18 cellular contexts compared by ENCODE assay signal in genomic region chr1:41320860-41321259, GRCh38. TPM values are rescaled to one million over a fixed set of nuclear protein-coding genes. Genes with fewer than 3 reads are reported as not detected.
DNase-seq lines count a peak whose midpoint lies in the region; ATAC-seq, FAIRE-seq and TF ChIP-seq lines count a peak whose summit lies in the region.
"Had no signal": no experiment of that assay in that cellular context is flagged by ENCODE, and none has a peak within 500 bp of the region (broad histone marks: within the 10 kb centered on the region; RNA-seq: fewer than 3 reads in every experiment).

No MANE protein-coding gene starts in this region.

- H3K56ac ChIP-seq in H1 (replicated peaks; ENCODE audit: insufficient read length, low read depth, low read length), result no peak overlapping the region

- H3K36me3 Mint-ChIP-seq in GM23338 (ENCODE audit: low read depth), result no peaks in the 10 kb centered on the region

- H3K79me2 ChIP-seq in GM23338 (replicated peaks; ENCODE audit: insufficient read depth) (no peaks in the 10 kb centered on the region), H1 (ENCODE audit: control insufficient read depth in 1 of 2, insufficient read depth in 2 of 2, low read length in 2 of 2) (no peaks in the 10 kb centered on the region)

- H2BK12ac ChIP-seq in H1 (ENCODE audit: low read depth, low read length), result 0 out of 2 replicates have a peak overlapping the region, but pooled peaks have one; percentile 6

- TF ChIP-seq CTCF in GM23338 (conservative IDR thresholded peaks at IDR 0.05; ENCODE audit: low read depth in 2 of 2) (no peak), H1 (IDR thresholded peaks at IDR 0.05; ENCODE audit: control extremely low read depth in 1 of 3, insufficient read depth in 1 of 3, low read depth in 1 of 3, low read length in 3 of 3) (no peak), foreskin fibroblast (IDR thresholded peaks at IDR 0.05; ENCODE audit: low read depth, low read length) (no peak), GM10266 (IDR thresholded peaks at IDR 0.05; ENCODE audit: control insufficient read depth, insufficient read depth, low read depth, missing control alignments) (no peak)

- H3K23ac ChIP-seq in H1 (ENCODE audit: insufficient read length), result no peak overlapping the region

- CTCF ChIA-PET in H1 (lab: Charles Lee; ENCODE audit: partially characterized antibody), result interaction anchor here (0.5 to 17.8 kb wide), 24 partner anchors 8 to 1807 kb away, joined by 3 to 420 read pairs (median 5); no protein-coding TSS in a partner anchor

- H3K27me3 ChIP-seq in GM23338 (ENCODE audit: insufficient read depth), result no peaks in the 10 kb centered on the region
- no peaks in the 10 kb centered on the region; a peak in 1 of 7 replicates for H3K27me3 ChIP-seq in H1 (replicated peaks in 1 of 4; ENCODE audit: control insufficient read depth in 3 of 4, extremely low read depth in 1 of 4, insufficient read depth in 3 of 4, low read length in 3 of 4)

- no peaks in the 10 kb centered on the region for H3K9me3 Mint-ChIP-seq in GM23338
- H3K9me3 Mint-ChIP-seq: CD4-positive, alpha-beta T cell had no signal

- no peak overlapping the region for H3K4ac ChIP-seq in H1 (replicated peaks; ENCODE audit: insufficient read length, low read depth, low read length)

- no peaks in the 10 kb centered on the region for H3K9me3 ChIP-seq in H1 (ENCODE audit: insufficient read depth in 2 of 2, low read depth in 1 of 2, low read length in 1 of 2)
- H3K9me3 ChIP-seq: Caco-2, HAP-1 had no signal

- H3K27me3 Mint-ChIP-seq in GM23338 (ENCODE audit: insufficient read depth, low read depth, poor library complexity), result peaks cover 2% of the 10 kb centered on the region
- H3K27me3 Mint-ChIP-seq: CD4-positive, alpha-beta T cell had no signal

- FAIRE-seq in H1 (lab: Jason Lieb, UNC), result no peak
- FAIRE-seq: G401.6 had no signal

- H3K9ac ChIP-seq in H1 (replicated peaks in 1 of 4; ENCODE audit: extremely low read depth in 1 of 4, low read depth in 3 of 4, low read length in 3 of 4), result no peak overlapping the region

- 0 out of 2 replicates have a peak, but pooled peaks cover 3% of the 10 kb centered on the region for H3K9me2 ChIP-seq in GM23338 (ENCODE audit: insufficient read depth)

- TF ChIP-seq POLR2A in H1 (IDR thresholded peaks at IDR 0.05; ENCODE audit: control extremely low read depth in 1 of 2, low read depth in 2 of 2, low read length in 2 of 2), result no peak

- no peaks in the 10 kb centered on the region for H3K23me2 ChIP-seq in H1 (ENCODE audit: low read depth, low read length)

- H2AK5ac ChIP-seq in H1 (ENCODE audit: low read depth, low read length), result no peak overlapping the region

- no peak for TF ChIP-seq RAD21 in H1 (IDR thresholded peaks at IDR 0.05 in 1 of 2, conservative IDR thresholded peaks at IDR 0.05 in 1 of 2; ENCODE audit: low read depth in 2 of 2, low read length in 2 of 2)

- intact Hi-C loops in posterior vena cava (cut with DNase I), result no loop called here

- 74% methylated on average over 11 of the region's 13 CpGs; no CpG with 5 or more reads in 1 of the 2 experiments for whole genome bisulfite sequencing in H1 (ENCODE audit: extremely low coverage in 1 of 2, insufficient coverage in 1 of 2, insufficient read length in 1 of 2, insufficient replicate concordance in 2 of 2, low coverage in 1 of 2, low lambda C conversion rate in 2 of 2, missing lambda C conversion rate in 1 of 2), 2 experiments

- H3K79me1 ChIP-seq in H1 (ENCODE audit: low read depth, low read length), result no peaks in the 10 kb centered on the region

- H2AFZ ChIP-seq in GM23338 (no peak overlapping the region; the same call in 1 of the 2 replicates), H1 (ENCODE audit: low read length) (no peak overlapping the region)
- H2AFZ ChIP-seq: PC-9 had no signal

- no peak overlapping the region for H4K5ac ChIP-seq in H1 (ENCODE audit: insufficient read length, low read depth, low read length)

- DNase-seq in NCI-H524 (lab: John Stamatoyannopoulos, UW), result peak; percentile 45 to 69
- DNase-seq in NCI-H524 treated with DMSO at 0.1 percent for 48 hours (lab: John Stamatoyannopoulos, UW), result no peak
- DNase-seq in GM23338 (ENCODE audit: low spot score), result peak; percentile 5
- DNase-seq in H1 (ENCODE audit: low read depth in 1 of 2, low spot score in 2 of 2), result peak in 1 of 2 experiments; percentile 44
- peak; percentile 52 for DNase-seq in posterior vena cava (ENCODE audit: low spot score)
- no peak for DNase-seq in NCI-H146 (lab: John Stamatoyannopoulos, UW)
- no peak for DNase-seq in foreskin fibroblast
- DNase-seq in GM10266 (ENCODE audit: extremely low spot score), result no peak
- DNase-seq: Caco-2; CD4-positive, alpha-beta T cell; NCI-H187; NCI-H2107; PC-9; SIG-M5 had no signal

- ATAC-seq in GM23338, result no peak

- no peak overlapping the region for H3K4me3 ChIP-seq in GM23338
- no peak overlapping the region for H3K4me3 ChIP-seq in H1 (ENCODE audit: extremely low read depth in 1 of 4, insufficient read depth in 2 of 4, low read depth in 3 of 4, low read length in 4 of 4)
- H3K4me3 ChIP-seq in foreskin fibroblast (ENCODE audit: low read depth in 1 of 2, low read length in 2 of 2), result no peak overlapping the region
- H3K4me3 ChIP-seq: HAP-1, PC-9 had no signal

- no peak overlapping the region for H3K4me2 ChIP-seq in GM23338
- no peak overlapping the region for H3K4me2 ChIP-seq in H1 (ENCODE audit: insufficient read depth in 1 of 2, low read depth in 2 of 2, low read length in 2 of 2)
- H3K4me2 ChIP-seq: PC-9 had no signal

- TF ChIP-seq EP300 in H1 (IDR thresholded peaks at IDR 0.05; ENCODE audit: borderline replicate concordance in 1 of 2, low read depth in 2 of 2, low read length in 2 of 2), result no peak

- H4K20me1 ChIP-seq in GM23338 (replicated peaks; ENCODE audit: insufficient read depth) (no peaks in the 10 kb centered on the region), H1 (replicated peaks in 1 of 2; ENCODE audit: control insufficient read depth in 1 of 2, insufficient read depth in 2 of 2, low read length in 2 of 2) (no peaks in the 10 kb centered on the region)

- peaks cover 14% of the 10 kb centered on the region for H3K4me1 Mint-ChIP-seq in GM23338
- H3K4me1 Mint-ChIP-seq: B cell had no signal

- H3K4me3 Mint-ChIP-seq in GM23338, result no peak overlapping the region
- H3K4me3 Mint-ChIP-seq: B cell; CD4-positive, alpha-beta T cell had no signal

- no peak overlapping the region; the same call in 1 of the 2 replicates for H2BK15ac ChIP-seq in H1 (ENCODE audit: low read length)

- no peak overlapping the region for H3K27ac Mint-ChIP-seq in GM23338
- H3K27ac Mint-ChIP-seq: B cell; CD4-positive, alpha-beta T cell had no signal

- peak overlapping the region; percentile 48; the same call in 1 of the 2 replicates for H2BK5ac ChIP-seq in H1 (ENCODE audit: low read depth, low read length)

- peak overlapping the region; percentile 43; the same call in 1 of the 2 replicates for H4K8ac ChIP-seq in H1 (ENCODE audit: extremely low read depth, insufficient read depth, low read length)

- H3K4me1 ChIP-seq in GM23338 (ENCODE audit: insufficient read depth) (peaks cover 6% of the 10 kb centered on the region; the same call in 1 of the 2 replicates), H1 (replicated peaks in 1 of 4; ENCODE audit: control insufficient read depth in 3 of 4, insufficient read depth in 4 of 4, low read length in 3 of 4) (peaks cover 0 to 10% (median 6%) of the 10 kb centered on the region in 4 experiments; a peak in 6 of 7 replicates)
- H3K4me1 ChIP-seq: Caco-2 had no signal

- H2BK120ac ChIP-seq in H1 (replicated peaks; ENCODE audit: low read depth, low read length), result no peak overlapping the region

- H3K18ac ChIP-seq in H1 (ENCODE audit: extremely low read depth, low read length), result 0 out of 2 replicates have a peak overlapping the region, but pooled peaks have one; percentile 62

- H3F3A ChIP-seq in GM23338 (replicated peaks; ENCODE audit: low read depth), result no peaks in the 10 kb centered on the region

- H3K14ac ChIP-seq in H1 (ENCODE audit: insufficient read length), result no peak overlapping the region

- no peak overlapping the region for H2BK20ac ChIP-seq in H1 (ENCODE audit: low read length)

- H3K27ac ChIP-seq in GM23338 (ENCODE audit: low read depth), result no peak overlapping the region
- no peak overlapping the region for H3K27ac ChIP-seq in H1 (ENCODE audit: low read depth, low read length)
- H3K27ac ChIP-seq: PC-9, RWPE1 had no signal

- H3K36me3 ChIP-seq in GM23338 (ENCODE audit: insufficient read depth) (no peaks in the 10 kb centered on the region), H1 (ENCODE audit: control insufficient read depth in 2 of 4, insufficient read depth in 4 of 4, low read length in 3 of 4) (no peaks in the 10 kb centered on the region)
- H3K36me3 ChIP-seq: HAP-1 had no signal

- H4K91ac ChIP-seq in H1 (replicated peaks; ENCODE audit: insufficient read length, low read length), result no peak overlapping the region

- POLR2A ChIA-PET in H1 (lab: Charles Lee; ENCODE audit: partially characterized antibody), result interaction anchor here (1.3 to 1.6 kb wide), 3 partner anchors 11 to 108 kb away, joined by 3 to 5 read pairs (median 3); no protein-coding TSS in a partner anchor

TF ChIP-seq in GM23338, 12 proteins besides CTCF, POLR2A, EP300 and RAD21:
- no peak for TF ChIP-seq EZH2 (IDR thresholded peaks at IDR 0.05; ENCODE audit: low read depth, unreplicated experiment)
- TF ChIP-seq ZNF114 (CRISPR knock-in tag; IDR thresholded peaks at IDR 0.05), result no peak
- no peak for TF ChIP-seq NANOG (IDR thresholded peaks at IDR 0.05; ENCODE audit: borderline replicate concordance)
- no peak for TF ChIP-seq JUNB (IDR thresholded peaks at IDR 0.05; ENCODE audit: unreplicated experiment)
TF ChIP-seq in GM23338: peak in this region for 0.

TF ChIP-seq in H1, 55 proteins besides CTCF, POLR2A, EP300 and RAD21 (continues in another document):
- no peak for TF ChIP-seq JUND (IDR thresholded peaks at IDR 0.05; ENCODE audit: low read length)

RNA-seq across cellular contexts. Expression of gene FOXO6, which starts 40.4 kb away (rescaled TPM):
- total RNA-seq in GM23338 (2014; rRNA removed; shearing (Covaris generic)), result 4.2 and 4.5 TPM in 2 replicates
- polyA plus RNA-seq in GM23338 (2016; fragmentation: Nextera tagmentation; extraction: Ambion mirVana) (0.66 and 0.68 TPM in 2 replicates), H1 (2011; rRNA removed) (0.59 and 1.2 TPM in 2 replicates)
- 3.0 and 3.8 TPM in 2 replicates for total RNA-seq in H1 (2021; fragmentation: NEBNext Ultra II Directional; extraction: Animal tissue kit (Norgen Biotek cat#: 25700))
- polyA plus RNA-seq in H1 (2011; cell fraction: cytosol; rRNA removed), result 0.52 TPM
- 1.8 TPM for polyA plus RNA-seq in H1 (2011; cell fraction: nucleus; rRNA removed)
- 2.2 to 4.1 TPM (median 3.4 TPM) in 4 replicates for polyA plus RNA-seq in H1 (2012, experiment 1 of 2)
- polyA plus RNA-seq in H1 (2012, experiment 2 of 2), result 1.4 TPM
- polyA plus RNA-seq in H1 (2013, experiment 1 of 2), result 1.9 TPM
- 1.8 TPM for polyA plus RNA-seq in H1 (2013, experiment 2 of 2)
- 0.27 and 0.54 TPM in 2 replicates for polyA minus RNA-seq in H1 (2011; rRNA and poly(A)+ RNA removed)
- polyA minus RNA-seq in H1 (2011; cell fraction: cytosol; rRNA and poly(A)+ RNA removed), result 2.3 TPM
- polyA minus RNA-seq in H1 (2011; cell fraction: nucleus; rRNA and poly(A)+ RNA removed), result 2.8 TPM
- total RNA-seq in posterior vena cava, result under 1 TPM; 0.62 to 0.83 TPM

Comparison
In these comparisons a context has a peak if more than half of its experiments do, and no peak if none do; other contexts are left out.
1. DNase-seq: peak in NCI-H524 (2 of 2), GM23338 (single experiment) and posterior vena cava (single experiment); none in NCI-H524 treated with DMSO at 0.1 percent for 48 hours (single experiment), NCI-H146 (single experiment), foreskin fibroblast (0 of 2) and GM10266 (single experiment).